ENCODE assay signal across 23 cellular contexts in genomic region chr4:151347891-151348290, GRCh38. TPM values are rescaled to one million over a fixed set of nuclear protein-coding genes. Genes with fewer than 3 reads are reported as not detected.
"Had no signal": no experiment of that assay in that cellular context is flagged by ENCODE, and none has a peak within 500 bp of the region (broad histone marks: within the 10 kb centered on the region; RNA-seq: fewer than 3 reads in every experiment).

No MANE protein-coding gene starts in this region.

- H3K4me1 Mint-ChIP-seq: naive thymus-derived CD4-positive, alpha-beta T cell; stimulated activated effector memory CD8-positive, alpha-beta T cell treated with anti-CD3 and anti-CD28 coated beads, Interleukin-12 subunit alpha, Interleukin-12 subunit beta, amount 100 ng/mL, for 72 hours; stimulated activated naive CD8-positive, alpha-beta T cell treated with anti-CD3 and anti-CD28 coated beads, Interleukin-15, amount 100 ng/mL, for 72 hours had no signal

- H3K27me3 ChIP-seq: left lung, ovary, right atrium auricular region, tibial nerve, upper lobe of left lung, vagina had no signal

- H3K4me1 ChIP-seq: left lung, lower lobe of right lung, right atrium auricular region, spleen, tibial nerve, upper lobe of left lung, vagina had no signal

- H3K27ac Mint-ChIP-seq: naive thymus-derived CD4-positive, alpha-beta T cell; natural killer cell treated with Interleukin-12 subunit alpha and Interleukin-12 subunit beta and Interleukin-15 and Interleukin-18, amount 100 ng/mL, for 72 hours; progenitor cell of endocrine pancreas; stimulated activated effector memory CD8-positive, alpha-beta T cell treated with anti-CD3 and anti-CD28 coated beads, Interleukin-12 subunit alpha, Interleukin-12 subunit beta, amount 100 ng/mL, for 72 hours had no signal

- H3K36me3 ChIP-seq: left lung, lower lobe of right lung, ovary, right atrium auricular region, spleen, tibial nerve, upper lobe of left lung, vagina had no signal

- H3K27me3 Mint-ChIP-seq: progenitor cell of endocrine pancreas had no signal

- H3K4me3 ChIP-seq: left lung, lower lobe of right lung, ovary, right atrium auricular region, skin epidermis, spleen, tibial nerve, upper lobe of left lung, vagina had no signal

- H3K36me3 Mint-ChIP-seq: naive thymus-derived CD4-positive, alpha-beta T cell; natural killer cell treated with Interleukin-12 subunit alpha and Interleukin-12 subunit beta and Interleukin-15 and Interleukin-18, amount 100 ng/mL, for 72 hours; stimulated activated effector memory CD8-positive, alpha-beta T cell treated with anti-CD3 and anti-CD28 coated beads, Interleukin-12 subunit alpha, Interleukin-12 subunit beta, amount 100 ng/mL, for 72 hours had no signal

- DNase-seq: hippocampal formation; kidney glomerular epithelial cell; left cardiac atrium; left lung; lower lobe of right lung; mammary epithelial cell; mesenchymal stem cell; naive thymus-derived CD4-positive, alpha-beta T cell; ovary; spleen; stimulated activated CD4-positive, alpha-beta T cell treated with anti-CD3 and anti-CD28 coated beads, Interleukin-4, amount 100 ng/mL, for 24 hours; stimulated activated naive CD4-positive, alpha-beta T cell treated with Interleukin-2 at 50 U/mL for 16 hours; stimulated activated naive CD8-positive, alpha-beta T cell treated with anti-CD3 and anti-CD28 coated beads, Interleukin-15, amount 100 ng/mL, for 72 hours; substantia nigra; upper lobe of left lung had no signal

- ATAC-seq: left cardiac atrium; left lung; lower lobe of right lung; naive thymus-derived CD4-positive, alpha-beta T cell; natural killer cell treated with Interleukin-12 subunit alpha and Interleukin-12 subunit beta and Interleukin-15 and Interleukin-18, amount 100 ng/mL, for 72 hours; sciatic nerve; stimulated activated effector memory CD8-positive, alpha-beta T cell treated with anti-CD3 and anti-CD28 coated beads, Interleukin-12 subunit alpha, Interleukin-12 subunit beta, amount 100 ng/mL, for 72 hours; stimulated activated naive CD8-positive, alpha-beta T cell treated with anti-CD3 and anti-CD28 coated beads, Interleukin-15, amount 100 ng/mL, for 72 hours had no signal

- H3K4me3 Mint-ChIP-seq: naive thymus-derived CD4-positive, alpha-beta T cell; natural killer cell treated with Interleukin-12 subunit alpha and Interleukin-12 subunit beta and Interleukin-15 and Interleukin-18, amount 100 ng/mL, for 72 hours; stimulated activated effector memory CD8-positive, alpha-beta T cell treated with anti-CD3 and anti-CD28 coated beads, Interleukin-12 subunit alpha, Interleukin-12 subunit beta, amount 100 ng/mL, for 72 hours; stimulated activated naive CD8-positive, alpha-beta T cell treated with anti-CD3 and anti-CD28 coated beads, Interleukin-15, amount 100 ng/mL, for 72 hours had no signal

- H3K9me3 ChIP-seq: left lung, lower lobe of right lung, ovary, right atrium auricular region, spleen, tibial nerve, upper lobe of left lung, vagina had no signal

- H3K27ac ChIP-seq: left lung, lower lobe of right lung, ovary, right atrium auricular region, skin epidermis, spleen, tibial nerve, upper lobe of left lung, vagina had no signal

- H3K9me3 Mint-ChIP-seq: natural killer cell treated with Interleukin-12 subunit alpha and Interleukin-12 subunit beta and Interleukin-15 and Interleukin-18, amount 100 ng/mL, for 72 hours; stimulated activated effector memory CD8-positive, alpha-beta T cell treated with anti-CD3 and anti-CD28 coated beads, Interleukin-12 subunit alpha, Interleukin-12 subunit beta, amount 100 ng/mL, for 72 hours; stimulated activated naive CD8-positive, alpha-beta T cell treated with anti-CD3 and anti-CD28 coated beads, Interleukin-15, amount 100 ng/mL, for 72 hours had no signal

RNA-seq across cellular contexts. Expression of gene SH3D19, which starts 22.5 kb away (rescaled TPM):
- total RNA-seq: natural killer cell treated with Interleukin-12 subunit alpha and Interleukin-12 subunit beta and Interleukin-15 and Interleukin-18, amount 100 ng/mL, for 72 hours had no signal
